ENCODE assay signal across 8 cellular contexts in the genomic region with DNA sequence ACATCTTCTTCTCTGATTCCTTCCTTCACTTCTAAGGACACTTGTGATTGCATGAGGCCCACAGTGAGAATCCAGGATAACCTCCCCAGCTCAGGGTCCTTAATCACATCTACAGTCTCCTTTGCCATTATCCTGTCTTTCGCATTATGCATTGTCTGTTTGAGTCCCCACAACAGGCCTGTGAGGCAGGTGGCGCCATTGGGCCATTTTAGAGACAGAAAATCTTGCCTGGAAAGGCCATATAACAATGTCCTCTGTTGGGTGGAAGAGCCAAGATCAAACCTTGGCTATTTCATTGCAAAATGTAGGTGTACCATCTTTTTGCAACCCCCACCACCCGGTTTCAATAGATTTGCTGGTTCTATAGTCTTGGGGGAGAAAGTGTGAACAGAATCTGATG. TPM values are rescaled to one million over a fixed set of nuclear protein-coding genes. Genes with fewer than 3 reads are reported as not detected.
DNase-seq lines count a peak whose midpoint lies in the region; ATAC-seq and TF ChIP-seq lines count a peak whose summit lies in the region.

No MANE protein-coding gene starts in this region.

- peak; percentile 81 for ATAC-seq in GM21423 (IDR thresholded peaks at IDR 0.05; ENCODE audit: unreplicated experiment)
- ATAC-seq in lower lobe of right lung: peak; percentile 65 to 77

- H3K4me3 ChIP-seq in colonic mucosa: no peak overlapping the region
- H3K4me3 ChIP-seq in lower lobe of right lung: no peak overlapping the region

- DNase-seq in DMS53 treated with DMSO at 0.1 percent for 48 hours (lab: John Stamatoyannopoulos, UW; ENCODE audit: unreplicated experiment) (peak; percentile 9), MV-4-11 (lab: John Stamatoyannopoulos, UW) (peak; percentile 26), colonic mucosa (peak; percentile 73), lower lobe of right lung (peak; percentile 63), GDM1 (lab: John Stamatoyannopoulos, UW) (no peak)
- peak; percentile 36 to 45 for DNase-seq in activated CD4-positive, alpha-beta T cell treated with anti-CD3 and anti-CD28 coated beads for 24 hours (ENCODE audit: low read depth in 2 of 2)
- peak; percentile 40 for DNase-seq in stimulated activated CD8-positive, alpha-beta memory T cell treated with anti-CD3 and anti-CD28 coated beads, Interleukin-4, amount 100 ng/mL, for 24 hours (ENCODE audit: low read depth)

- H3K27me3 ChIP-seq in colonic mucosa (no peaks in the 10 kb centered on the region), lower lobe of right lung (ENCODE audit: low read depth) (no peaks in the 10 kb centered on the region)

- no peaks in the 10 kb centered on the region for H3K4me1 ChIP-seq in colonic mucosa
- H3K4me1 ChIP-seq in lower lobe of right lung: no peaks in the 10 kb centered on the region

- no peak overlapping the region for H3K9ac ChIP-seq in colonic mucosa (ENCODE audit: low read depth in 2 of 2, low read length in 2 of 2)

- no peak overlapping the region for H3K27ac ChIP-seq in colonic mucosa
- no peak overlapping the region for H3K27ac ChIP-seq in lower lobe of right lung

- TF ChIP-seq CTCF in colonic mucosa (IDR thresholded peaks at IDR 0.05) (peak; percentile 61), lower lobe of right lung (IDR thresholded peaks at IDR 0.05) (peak; percentile 72)

- intact Hi-C loops in colonic mucosa (cut with DNase I): no loop called here
- intact Hi-C loops in lower lobe of right lung (cut with DNase I): no loop called here

- H3K9me3 ChIP-seq in colonic mucosa (no peaks in the 10 kb centered on the region), lower lobe of right lung (no peaks in the 10 kb centered on the region)

- H3K36me3 ChIP-seq in colonic mucosa: no peaks in the 10 kb centered on the region
- H3K36me3 ChIP-seq in lower lobe of right lung: no peaks in the 10 kb centered on the region

RNA-seq across cellular contexts. Expression of a gene that starts 11.8 kb away (rescaled TPM):
- total RNA-seq in colonic mucosa: 10 to 100 TPM; 30.4 to 36.0 TPM
- total RNA-seq in lower lobe of right lung: 49.5 TPM
